In the genomic region with DNA sequence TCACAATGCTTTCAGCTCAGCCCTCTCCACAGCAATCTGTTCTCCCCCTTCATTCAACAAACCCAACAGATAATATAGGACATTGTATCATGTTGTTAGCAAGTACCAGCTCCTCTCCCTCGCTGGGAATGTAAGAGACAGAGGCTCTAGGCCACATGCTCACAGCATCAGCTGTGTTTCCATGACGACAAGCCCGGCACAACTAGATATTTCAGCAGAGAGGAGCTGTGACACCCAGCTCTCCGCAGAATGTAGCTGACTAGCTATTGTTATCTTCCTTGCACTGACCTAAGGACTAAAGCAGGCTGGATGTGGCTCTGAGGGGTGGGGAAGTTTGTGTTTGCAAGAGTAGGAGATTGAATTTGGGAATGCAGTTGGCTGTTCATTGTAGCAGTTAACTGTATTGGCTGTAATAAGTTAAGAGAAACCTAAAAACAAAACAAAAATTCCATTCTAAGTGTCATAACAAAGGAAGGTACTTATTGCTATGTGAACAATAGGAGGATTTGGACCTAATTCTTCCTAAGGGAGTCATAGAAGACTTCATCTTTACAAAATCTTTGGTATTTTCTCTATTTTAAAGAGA, we compare ENCODE assay signal across 10 cellular contexts. TPM values are rescaled to one million over a fixed set of nuclear protein-coding genes. Genes with fewer than 3 reads are reported as not detected.
DNase-seq lines count a peak whose midpoint lies in the region; ATAC-seq and TF ChIP-seq lines count a peak whose summit lies in the region.
"Had no signal": no experiment of that assay in that cellular context is flagged by ENCODE, and none has a peak within 500 bp of the region (broad histone marks: within the 10 kb centered on the region; RNA-seq: fewer than 3 reads in every experiment).

No MANE protein-coding gene starts in this region.

- H3K36me3 Mint-ChIP-seq in stimulated activated naive B cell treated with anti-CD40 and anti-IgM and Interleukin-4, amounts not matched to agents 10 μg/mL and 1 μg/mL and 100 μg/mL, for 72 hours, result no peaks in the 10 kb centered on the region

- H3K4me1 Mint-ChIP-seq in stimulated activated naive B cell treated with anti-CD40 and anti-IgM and Interleukin-4, amounts not matched to agents 10 μg/mL and 1 μg/mL and 100 μg/mL, for 72 hours, result no peaks in the 10 kb centered on the region

- H3K9ac ChIP-seq in adipocyte (ENCODE audit: low read length), result peak overlapping the region; percentile 37

- H3K27me3 Mint-ChIP-seq in stimulated activated naive B cell treated with anti-CD40 and anti-IgM and Interleukin-4, amounts not matched to agents 10 μg/mL and 1 μg/mL and 100 μg/mL, for 72 hours, result peaks cover 0 to 8% of the 10 kb centered on the region in 2 donors

- TF ChIP-seq CTCF in cardiac muscle cell (IDR thresholded peaks at IDR 0.05; ENCODE audit: low read depth, low read length), result no peak

- H3K4me3 Mint-ChIP-seq in stimulated activated naive B cell treated with anti-CD40 and anti-IgM and Interleukin-4, amounts not matched to agents 10 μg/mL and 1 μg/mL and 100 μg/mL, for 72 hours, result no peak overlapping the region

- in situ Hi-C loops in HAP-1 (cut with MboI; ENCODE audit: low sequenced_read_pairs), result no loop called here

- H3K9me3 ChIP-seq in HAP-1 (no peaks in the 10 kb centered on the region), adipocyte (ENCODE audit: control insufficient read depth, low read length) (no peaks in the 10 kb centered on the region), cardiac muscle cell (ENCODE audit: low read depth) (no peaks in the 10 kb centered on the region), aorta (ENCODE audit: control insufficient read depth, low read length) (no peaks in the 10 kb centered on the region)
- H3K9me3 ChIP-seq: ascending aorta had no signal

- no peaks in the 10 kb centered on the region for H3K36me3 ChIP-seq in HAP-1 (replicated peaks)
- no peaks in the 10 kb centered on the region for H3K36me3 ChIP-seq in adipocyte (ENCODE audit: control insufficient read depth, insufficient read depth, low read length, severe bottlenecking)
- H3K36me3 ChIP-seq in cardiac muscle cell, result no peaks in the 10 kb centered on the region
- H3K36me3 ChIP-seq in aorta (ENCODE audit: control insufficient read depth in 1 of 2, insufficient read depth in 2 of 2, low read length in 1 of 2), result no peaks in the 10 kb centered on the region
- H3K36me3 ChIP-seq: ascending aorta had no signal

- DNase-seq in HAP-1 (ENCODE audit: low spot score in 2 of 2), result peak; percentile 90 to 91
- peak; percentile 85 for DNase-seq in adipocyte (ENCODE audit: low read depth)
- DNase-seq in cardiac muscle cell (ENCODE audit: low read depth in 1 of 2, low spot score in 1 of 2), result peak; percentile 37 to 90
- DNase-seq in pons (ENCODE audit: low spot score), result peak; percentile 96
- no peak for DNase-seq in SIG-M5 (lab: John Stamatoyannopoulos, UW)
- no peak for DNase-seq in stimulated activated naive B cell treated with anti-CD40 and anti-IgM and Interleukin-4, amounts not matched to agents 10 μg/mL and 1 μg/mL and 100 μg/mL, for 72 hours
- no peak for DNase-seq in aorta
- DNase-seq: NCI-H2081 had no signal

- 69 to 72% methylated on average over 4 of the region's 4 CpGs for WGBS in aorta, 2 donors

- H3K27me3 ChIP-seq in HAP-1 (ENCODE audit: low read depth) (no peaks in the 10 kb centered on the region), adipocyte (replicated peaks; ENCODE audit: control insufficient read depth, insufficient read depth, low read length) (no peaks in the 10 kb centered on the region), cardiac muscle cell (peaks cover 22% of the 10 kb centered on the region), aorta (ENCODE audit: control insufficient read depth in 1 of 2, insufficient read depth in 2 of 2, low read length in 1 of 2) (no peaks in the 10 kb centered on the region)
- H3K27me3 ChIP-seq: ascending aorta had no signal

- H3K4me3 ChIP-seq in HAP-1 (no peak overlapping the region), adipocyte (ENCODE audit: low read length) (no peak overlapping the region), cardiac muscle cell (no peak overlapping the region), aorta (ENCODE audit: low read length in 2 of 2) (no peak overlapping the region)
- H3K4me3 ChIP-seq: ascending aorta had no signal

- H3K27ac ChIP-seq in cardiac muscle cell (no peak overlapping the region), aorta (ENCODE audit: low read depth in 1 of 2, low read length in 2 of 2) (no peak overlapping the region)
- H3K27ac ChIP-seq: ascending aorta, VCaP had no signal

- ATAC-seq in stimulated activated naive B cell treated with anti-CD40 and anti-IgM and Interleukin-4, amounts not matched to agents 10 μg/mL and 1 μg/mL and 100 μg/mL, for 72 hours (replicated peaks), result no peak
- ATAC-seq in aorta (ENCODE audit: low FRiP score), result no peak

- intact Hi-C loops in aorta (cut with DNase I), result no loop called here

- no peaks in the 10 kb centered on the region for H3K9me3 Mint-ChIP-seq in stimulated activated naive B cell treated with anti-CD40 and anti-IgM and Interleukin-4, amounts not matched to agents 10 μg/mL and 1 μg/mL and 100 μg/mL, for 72 hours

- H3K27ac Mint-ChIP-seq in stimulated activated naive B cell treated with anti-CD40 and anti-IgM and Interleukin-4, amounts not matched to agents 10 μg/mL and 1 μg/mL and 100 μg/mL, for 72 hours, result no peak overlapping the region

- peaks cover 27% of the 10 kb centered on the region for H3K4me1 ChIP-seq in HAP-1
- H3K4me1 ChIP-seq in adipocyte (ENCODE audit: control insufficient read depth, insufficient read depth, low read length), result peaks cover 41% of the 10 kb centered on the region
- no peaks in the 10 kb centered on the region for H3K4me1 ChIP-seq in cardiac muscle cell (ENCODE audit: low read depth)
- H3K4me1 ChIP-seq in aorta (ENCODE audit: control insufficient read depth in 1 of 2, insufficient read depth in 2 of 2, low read length in 2 of 2), result peaks cover 0 to 2% of the 10 kb centered on the region in 2 donors

RNA-seq across cellular contexts. Expression of a gene that starts 28.0 kb away (rescaled TPM):
- total RNA-seq in cardiac muscle cell (67.8 and 74.4 TPM in 2 replicates), aorta (10 to 100 TPM; 24.5 to 46.7 TPM)
- polyA plus RNA-seq in cardiac muscle cell (72.3 and 75.9 TPM in 2 replicates), aorta (10 to 100 TPM; 18.0 to 31.3 TPM)

Comparison
In these comparisons a context has a peak if more than half of its experiments do, and no peak if none do; other contexts are left out.
1. DNase-seq: peak in HAP-1 (2 of 2), adipocyte (single experiment), cardiac muscle cell (2 of 2) and pons (single experiment); none in SIG-M5 (single experiment), stimulated activated naive B cell treated with anti-CD40 and anti-IgM and Interleukin-4, amounts not matched to agents 10 μg/mL and 1 μg/mL and 100 μg/mL, for 72 hours (single experiment) and aorta (0 of 2).